23 cellular contexts compared by ENCODE assay signal in the genomic region with DNA sequence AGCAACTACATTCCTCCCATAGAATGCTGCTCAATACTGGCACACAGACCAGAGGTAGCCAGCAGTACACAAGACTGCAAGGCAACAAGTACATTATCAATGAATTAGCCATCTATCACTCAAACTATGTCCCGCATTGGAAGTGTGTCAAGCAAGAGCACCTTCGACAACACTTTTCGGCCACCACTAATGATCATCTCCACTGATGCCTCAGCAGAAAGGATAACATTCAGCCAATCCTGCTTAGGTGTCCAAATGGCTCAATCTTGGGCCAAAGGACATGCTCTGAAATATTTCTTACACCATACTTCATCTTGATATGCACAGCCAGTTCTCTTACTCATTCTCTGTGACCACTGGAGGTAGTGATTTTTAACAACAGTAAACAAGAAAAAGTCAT. TPM values are rescaled to one million over a fixed set of nuclear protein-coding genes. Genes with fewer than 3 reads are reported as not detected.
DNase-seq lines count a peak whose midpoint lies in the region; ATAC-seq, FAIRE-seq and TF ChIP-seq lines count a peak whose summit lies in the region.
"Had no signal": no experiment of that assay in that cellular context is flagged by ENCODE, and none has a peak within 500 bp of the region (broad histone marks: within the 10 kb centered on the region; RNA-seq: fewer than 3 reads in every experiment).

No MANE protein-coding gene starts in this region.

- no peaks in the 10 kb centered on the region for H3K9me3 Mint-ChIP-seq in activated CD4-positive, alpha-beta memory T cell treated with anti-CD3 and anti-CD28 coated beads for 36 hours
- no peaks in the 10 kb centered on the region for H3K9me3 Mint-ChIP-seq in activated CD4-positive, alpha-beta memory T cell treated with anti-CD3 and anti-CD28 coated beads, Interleukin-2, amount 10 ng/mL, durations not matched to agents 7 days and 5 days
- H3K9me3 Mint-ChIP-seq in memory B cell, result no peaks in the 10 kb centered on the region

- CTCF ChIA-PET in activated CD4-positive, alpha-beta memory T cell treated with anti-CD3 and anti-CD28 coated beads for 36 hours (lab: Charles Lee), result interaction anchor here (1.4 to 28.4 kb wide), 5 partner anchors 11 to 113 kb away, joined by 3 to 981 read pairs (median 12); no protein-coding TSS in a partner anchor
- CTCF ChIA-PET in activated CD4-positive, alpha-beta memory T cell treated with anti-CD3 and anti-CD28 coated beads, Interleukin-2, amount 10 ng/mL, durations not matched to agents 7 days and 5 days (lab: Charles Lee), result interaction anchor here (2.2 to 19.9 kb wide), 2 partner anchors 50 to 113 kb away, joined by 11 to 348 read pairs; no protein-coding TSS in a partner anchor

- peak overlapping the region; percentile 72 for H3K27ac Mint-ChIP-seq in activated CD4-positive, alpha-beta memory T cell treated with anti-CD3 and anti-CD28 coated beads for 36 hours
- no peak overlapping the region for H3K27ac Mint-ChIP-seq in activated CD4-positive, alpha-beta memory T cell treated with anti-CD3 and anti-CD28 coated beads, Interleukin-2, amount 10 ng/mL, durations not matched to agents 7 days and 5 days
- H3K27ac Mint-ChIP-seq in memory B cell, result peak overlapping the region; percentile 70

- no peaks in the 10 kb centered on the region for H3K27me3 Mint-ChIP-seq in activated CD4-positive, alpha-beta memory T cell treated with anti-CD3 and anti-CD28 coated beads for 36 hours
- no peaks in the 10 kb centered on the region for H3K27me3 Mint-ChIP-seq in activated CD4-positive, alpha-beta memory T cell treated with anti-CD3 and anti-CD28 coated beads, Interleukin-2, amount 10 ng/mL, durations not matched to agents 7 days and 5 days
- H3K27me3 Mint-ChIP-seq in memory B cell, result no peaks in the 10 kb centered on the region

- intact Hi-C loops in activated CD4-positive, alpha-beta memory T cell treated with anti-CD3 and anti-CD28 coated beads for 36 hours (cut with micrococcal nuclease), result no loop called here
- intact Hi-C loops in adrenal gland (cut with DNase I), result no loop called here

- TF ChIP-seq CTCF in adrenal gland (IDR thresholded peaks at IDR 0.05), result no peak

- ATAC-seq in memory B cell (ENCODE audit: low read depth), result no peak

- peaks cover 43% of the 10 kb centered on the region for H3K36me3 Mint-ChIP-seq in activated CD4-positive, alpha-beta memory T cell treated with anti-CD3 and anti-CD28 coated beads for 36 hours
- peaks cover 62% of the 10 kb centered on the region for H3K36me3 Mint-ChIP-seq in activated CD4-positive, alpha-beta memory T cell treated with anti-CD3 and anti-CD28 coated beads, Interleukin-2, amount 10 ng/mL, durations not matched to agents 7 days and 5 days (ENCODE audit: low read depth)
- peaks cover 33% of the 10 kb centered on the region for H3K36me3 Mint-ChIP-seq in memory B cell

- no peak for DNase-seq in activated CD4-positive, alpha-beta memory T cell treated with anti-CD3 and anti-CD28 coated beads for 36 hours
- no peak for DNase-seq in activated CD4-positive, alpha-beta memory T cell treated with anti-CD3 and anti-CD28 coated beads, Interleukin-2, amount 10 ng/mL, durations not matched to agents 7 days and 5 days
- no peak for DNase-seq in GM12891 (ENCODE audit: insufficient read length, low spot score)
- DNase-seq in adrenal gland, result peak in 1 of 7 donors; percentile 14
- DNase-seq in memory B cell (ENCODE audit: low spot score in 2 of 2), result no peak
- no peak for DNase-seq in activated effector memory CD4-positive, alpha-beta T cell treated with anti-CD3 and anti-CD28 coated beads, Interleukin-2, amount 50 U/mL, for 16 hours
- DNase-seq in occipital lobe (lab: John Stamatoyannopoulos, UW), result no peak
- no peak for DNase-seq in Ammon's horn (ENCODE audit: low spot score)
- DNase-seq: amniotic stem cell; central memory CD4-positive, alpha-beta T cell; GDM1; H7; Kasumi-1; NCI-H1105 treated with DMSO at 0.1 percent for 48 hours; NCI-H510A treated with DMSO at 0.1 percent for 48 hours; stimulated activated CD4-positive, alpha-beta T cell treated with anti-CD3 and anti-CD28 coated beads, Interleukin-2, amount 100 ng/mL, for 24 hours; stomach; T-helper 9 cell had no signal

- FAIRE-seq in GM12891 (lab: Jason Lieb, UNC), result peak; percentile 66
- FAIRE-seq: A204.1, HTR-8/SVneo had no signal

- POLR2A ChIA-PET in activated CD4-positive, alpha-beta memory T cell treated with anti-CD3 and anti-CD28 coated beads for 36 hours (lab: Charles Lee), result interaction anchor here (1.2 to 1.7 kb wide), 3 partner anchors 10 to 40 kb away, joined by 3 to 8 read pairs (median 4); no protein-coding TSS in a partner anchor
- POLR2A ChIA-PET in activated CD4-positive, alpha-beta memory T cell treated with anti-CD3 and anti-CD28 coated beads, Interleukin-2, amount 10 ng/mL, durations not matched to agents 7 days and 5 days (lab: Charles Lee), result interaction anchor here (0.9 to 4.1 kb wide), 5 partner anchors 10 to 112 kb away, joined by 3 to 32 read pairs (median 6); a partner anchor contains a TSS

- H3K4me1 ChIP-seq in adrenal gland (replicated peaks in 1 of 2), result peaks cover 4 to 37% of the 10 kb centered on the region in 2 donors

- WGBS in adrenal gland, 4 donors, result 81 to 95% (median 90%) methylated on average over 3 of the region's 3 CpGs

- H3K4me1 Mint-ChIP-seq in activated CD4-positive, alpha-beta memory T cell treated with anti-CD3 and anti-CD28 coated beads for 36 hours (ENCODE audit: low read depth), result peaks cover 49% of the 10 kb centered on the region
- peaks cover 11% of the 10 kb centered on the region for H3K4me1 Mint-ChIP-seq in activated CD4-positive, alpha-beta memory T cell treated with anti-CD3 and anti-CD28 coated beads, Interleukin-2, amount 10 ng/mL, durations not matched to agents 7 days and 5 days
- H3K4me1 Mint-ChIP-seq in memory B cell, result peaks cover 10% of the 10 kb centered on the region

- peak overlapping the region in 3 of 5 donors; percentile 35 to 67 (median 39) for H3K27ac ChIP-seq in adrenal gland
- H3K27ac ChIP-seq: BLaER1 treated with 17β-estradiol and CSF1 and Interleukin-3, amounts not matched to agents 10 nM and 100 nM; SK-N-MC; upper lobe of right lung had no signal

- TF ChIP-seq POLR2A in GM12891 (IDR thresholded peaks at IDR 0.05; ENCODE audit: low read depth, low read length) (no peak), adrenal gland (IDR thresholded peaks at IDR 0.05) (no peak)

- H3K9me3 ChIP-seq in adrenal gland (replicated peaks in 1 of 3), result no peaks in the 10 kb centered on the region
- H3K9me3 ChIP-seq: BLaER1 treated with 17β-estradiol and CSF1 and Interleukin-3, amounts not matched to agents 10 nM and 100 nM; stomach; upper lobe of right lung had no signal

- no peaks in the 10 kb centered on the region for H3K27me3 ChIP-seq in adrenal gland
- H3K27me3 ChIP-seq: BLaER1 treated with 17β-estradiol and CSF1 and Interleukin-3, amounts not matched to agents 10 nM and 100 nM; stomach; upper lobe of right lung had no signal

- peaks cover 0 to 73% of the 10 kb centered on the region in 2 donors for H3K36me3 ChIP-seq in adrenal gland (replicated peaks in 1 of 2)

- no peak overlapping the region for H3K4me3 ChIP-seq in adrenal gland
- H3K4me3 ChIP-seq: BLaER1 treated with 17β-estradiol and CSF1 and Interleukin-3, amounts not matched to agents 10 nM and 100 nM; SK-N-MC; stomach; upper lobe of right lung had no signal

- H3K4me3 Mint-ChIP-seq in activated CD4-positive, alpha-beta memory T cell treated with anti-CD3 and anti-CD28 coated beads for 36 hours, result no peak overlapping the region
- no peak overlapping the region for H3K4me3 Mint-ChIP-seq in activated CD4-positive, alpha-beta memory T cell treated with anti-CD3 and anti-CD28 coated beads, Interleukin-2, amount 10 ng/mL, durations not matched to agents 7 days and 5 days
- H3K4me3 Mint-ChIP-seq in memory B cell, result no peak overlapping the region

TF ChIP-seq in GM12891, 5 proteins besides CTCF, POLR2A, EP300 and RAD21:
- TF ChIP-seq PAX5 (IDR thresholded peaks at IDR 0.05; ENCODE audit: insufficient read depth, low read length, severe bottlenecking) (no peak), POLR2AphosphoS5 (IDR thresholded peaks at IDR 0.05; ENCODE audit: low read depth, low read length) (no peak), POU2F2 (IDR thresholded peaks at IDR 0.05; ENCODE audit: low read depth, low read length) (no peak), SPI1 (IDR thresholded peaks at IDR 0.05; ENCODE audit: low read depth, low read length) (no peak), TAF1 (IDR thresholded peaks at IDR 0.05; ENCODE audit: low read depth, low read length) (no peak)

RNA-seq across cellular contexts. Expression of a gene that starts 25.0 kb away (rescaled TPM):
- total RNA-seq in activated CD4-positive, alpha-beta memory T cell treated with anti-CD3 and anti-CD28 coated beads for 36 hours, result 100 to 1,000 TPM; 284 to 286 TPM
- total RNA-seq in activated CD4-positive, alpha-beta memory T cell treated with anti-CD3 and anti-CD28 coated beads, Interleukin-2, amount 10 ng/mL, durations not matched to agents 7 days and 5 days, result 100 to 1,000 TPM; 197 to 205 TPM
- polyA plus RNA-seq in GM12891 (2012; ENCODE audit: low read depth, missing spikeins), result 424 TPM
- 100 to 1,000 TPM; 262 to 522 (median 377) TPM for total RNA-seq in adrenal gland
- 1,000 to 10,000 TPM in 1 of 3 donors, 100 to 1,000 TPM in 2; 121 to 1,485 (median 274) TPM for polyA plus RNA-seq in adrenal gland
- 178 TPM for total RNA-seq in occipital lobe

RNA-seq across cellular contexts. Expression of a gene that starts 37.2 kb away (rescaled TPM):
- total RNA-seq in activated CD4-positive, alpha-beta memory T cell treated with anti-CD3 and anti-CD28 coated beads for 36 hours, result 10 to 100 TPM; 59.3 to 65.6 TPM
- 10 to 100 TPM; 19.2 to 21.9 TPM for total RNA-seq in activated CD4-positive, alpha-beta memory T cell treated with anti-CD3 and anti-CD28 coated beads, Interleukin-2, amount 10 ng/mL, durations not matched to agents 7 days and 5 days
- 55.8 TPM for polyA plus RNA-seq in GM12891 (2012; ENCODE audit: low read depth, missing spikeins)
- total RNA-seq in adrenal gland (1 to 10 TPM; 6.2 to 9.6 (median 7.6) TPM), occipital lobe (not detected)
- polyA plus RNA-seq in adrenal gland, result 1 to 10 TPM; 3.9 to 5.4 (median 5.1) TPM
